In genomic region chr1:19373206-19374126, GRCh38 we compare ENCODE assay signal across 17 cellular contexts.
A peak's percentile ranks its signal among the peaks of the same experiment; 100 is the strongest.
DNase-seq lines count a peak whose midpoint lies in the region; ATAC-seq and TF ChIP-seq lines count a peak whose summit lies in the region.
"Had no signal": no experiment of that assay in that cellular context is flagged by ENCODE, and none has a peak within 500 bp of the region (broad histone marks: within the 10 kb centered on the region; RNA-seq: fewer than 3 reads in every experiment).

No MANE protein-coding gene starts in this region.

- POLR2A ChIA-PET in WTC11 (lab: Charles Lee): no interaction called here

- CTCF ChIA-PET in WTC11 (lab: Charles Lee): interaction anchor here (0.7 to 2.6 kb wide), 35 partner anchors 7 to 342 kb away, joined by 3 to 21 read pairs (median 6); partner anchors contain the start of gene NBL1

- no peak overlapping the region for H3K4me3 Mint-ChIP-seq in activated T-cell treated with anti-CD3 and anti-CD28 coated beads, Interleukin-2, amount 50 U/mL, for 72 hours
- H3K4me3 Mint-ChIP-seq in WTC11: no peak overlapping the region
- no peak overlapping the region for H3K4me3 Mint-ChIP-seq in stimulated activated memory B cell treated with anti-CD40 and anti-IgM and Interleukin-4, amounts not matched to agents 10 μg/mL and 1 μg/mL and 100 μg/mL, for 72 hours
- H3K4me3 Mint-ChIP-seq in activated T-helper 2 cell treated with anti-CD3 and anti-CD28 coated beads, Interferon-gamma antibody, Interleukin-2, Interleukin-4, amounts not matched to agents 10 μg/mL and 5 μg/mL and 100 μg/mL, durations not matched to agents 14 hours and 24 hours and 36 hours (ENCODE audit: low read depth): no peak overlapping the region

- H3K36me3 Mint-ChIP-seq in activated T-cell treated with anti-CD3 and anti-CD28 coated beads, Interleukin-2, amount 50 U/mL, for 72 hours (ENCODE audit: insufficient read depth in 2 of 2): peaks cover 8 to 17% of the 10 kb centered on the region in 2 donors
- peaks cover 22% of the 10 kb centered on the region for H3K36me3 Mint-ChIP-seq in WTC11
- H3K36me3 Mint-ChIP-seq in stimulated activated memory B cell treated with anti-CD40 and anti-IgM and Interleukin-4, amounts not matched to agents 10 μg/mL and 1 μg/mL and 100 μg/mL, for 72 hours: peaks cover 40% of the 10 kb centered on the region
- peaks cover 43% of the 10 kb centered on the region for H3K36me3 Mint-ChIP-seq in activated T-helper 2 cell treated with anti-CD3 and anti-CD28 coated beads, Interferon-gamma antibody, Interleukin-2, Interleukin-4, amounts not matched to agents 10 μg/mL and 5 μg/mL and 100 μg/mL, durations not matched to agents 14 hours and 24 hours and 36 hours (ENCODE audit: low read depth)

- DNase-seq in activated T-cell treated with anti-CD3 and anti-CD28 coated beads, Interleukin-2, amount 50 U/mL, for 72 hours: no peak
- no peak for DNase-seq in activated T-cell treated with anti-CD3 and anti-CD28 coated beads for 4 hours
- DNase-seq in WTC11 (ENCODE audit: low spot score): no peak
- DNase-seq in fibroblast of villous mesenchyme (ENCODE audit: low read depth): peak; percentile 36
- no peak for DNase-seq in stimulated activated CD4-positive, alpha-beta T cell treated with anti-CD3 and anti-CD28 coated beads, Interleukin-4, amount 100 ng/mL, for 24 hours
- no peak for DNase-seq in activated T-helper 2 cell treated with anti-CD3 and anti-CD28 coated beads, Interferon-gamma antibody, Interleukin-2, Interleukin-4, amounts not matched to agents 10 μg/mL and 5 μg/mL and 100 μg/mL, durations not matched to agents 14 hours and 24 hours and 36 hours (ENCODE audit: low spot score)
- DNase-seq: activated CD4-positive, CD25-positive, alpha-beta regulatory T cell; amygdala; head of caudate nucleus; NCI-H187; NCI-H446 treated with DMSO at 0.1 percent for 48 hours; SIG-M5; T-helper 2 cell; trophoblast cell had no signal

- no peak overlapping the region for H3K4me3 ChIP-seq in fibroblast of villous mesenchyme (ENCODE audit: low read depth, low read length)
- H3K4me3 ChIP-seq: ovary had no signal

- intact Hi-C loops in activated T-helper 2 cell treated with anti-CD3 and anti-CD28 coated beads, Interferon-gamma antibody, Interleukin-2, Interleukin-4, amounts not matched to agents 10 μg/mL and 5 μg/mL and 100 μg/mL, durations not matched to agents 14 hours and 24 hours and 36 hours (cut with micrococcal nuclease): no loop called here

- peak overlapping the region; percentile 42 for H3K27ac Mint-ChIP-seq in activated T-cell treated with anti-CD3 and anti-CD28 coated beads, Interleukin-2, amount 50 U/mL, for 72 hours
- H3K27ac Mint-ChIP-seq in WTC11: no peak overlapping the region
- H3K27ac Mint-ChIP-seq in stimulated activated memory B cell treated with anti-CD40 and anti-IgM and Interleukin-4, amounts not matched to agents 10 μg/mL and 1 μg/mL and 100 μg/mL, for 72 hours: peak overlapping the region; percentile 9
- no peak overlapping the region for H3K27ac Mint-ChIP-seq in activated T-helper 2 cell treated with anti-CD3 and anti-CD28 coated beads, Interferon-gamma antibody, Interleukin-2, Interleukin-4, amounts not matched to agents 10 μg/mL and 5 μg/mL and 100 μg/mL, durations not matched to agents 14 hours and 24 hours and 36 hours

- no peak for ATAC-seq in activated T-cell treated with anti-CD3 and anti-CD28 coated beads, Interleukin-2, amount 50 U/mL, for 72 hours (replicated peaks in 1 of 2)
- ATAC-seq in WTC11: no peak
- ATAC-seq in stimulated activated memory B cell treated with anti-CD40 and anti-IgM and Interleukin-4, amounts not matched to agents 10 μg/mL and 1 μg/mL and 100 μg/mL, for 72 hours: no peak
- no peak for ATAC-seq in GM21381 (IDR thresholded peaks at IDR 0.05; ENCODE audit: unreplicated experiment)

- H3K4me1 Mint-ChIP-seq in activated T-cell treated with anti-CD3 and anti-CD28 coated beads, Interleukin-2, amount 50 U/mL, for 72 hours (ENCODE audit: low read depth): peaks cover 32% of the 10 kb centered on the region
- no peaks in the 10 kb centered on the region for H3K4me1 Mint-ChIP-seq in WTC11
- no peaks in the 10 kb centered on the region for H3K4me1 Mint-ChIP-seq in stimulated activated memory B cell treated with anti-CD40 and anti-IgM and Interleukin-4, amounts not matched to agents 10 μg/mL and 1 μg/mL and 100 μg/mL, for 72 hours
- H3K4me1 Mint-ChIP-seq in activated T-helper 2 cell treated with anti-CD3 and anti-CD28 coated beads, Interferon-gamma antibody, Interleukin-2, Interleukin-4, amounts not matched to agents 10 μg/mL and 5 μg/mL and 100 μg/mL, durations not matched to agents 14 hours and 24 hours and 36 hours (ENCODE audit: low read depth): peaks cover 8% of the 10 kb centered on the region

- H3K27me3 Mint-ChIP-seq in activated T-cell treated with anti-CD3 and anti-CD28 coated beads, Interleukin-2, amount 50 U/mL, for 72 hours (ENCODE audit: low read depth): no peaks in the 10 kb centered on the region
- H3K27me3 Mint-ChIP-seq in WTC11 (ENCODE audit: low read depth): no peaks in the 10 kb centered on the region
- no peaks in the 10 kb centered on the region for H3K27me3 Mint-ChIP-seq in stimulated activated memory B cell treated with anti-CD40 and anti-IgM and Interleukin-4, amounts not matched to agents 10 μg/mL and 1 μg/mL and 100 μg/mL, for 72 hours
- no peaks in the 10 kb centered on the region for H3K27me3 Mint-ChIP-seq in activated T-helper 2 cell treated with anti-CD3 and anti-CD28 coated beads, Interferon-gamma antibody, Interleukin-2, Interleukin-4, amounts not matched to agents 10 μg/mL and 5 μg/mL and 100 μg/mL, durations not matched to agents 14 hours and 24 hours and 36 hours (ENCODE audit: low read depth)

- no peaks in the 10 kb centered on the region for H3K9me3 Mint-ChIP-seq in activated T-cell treated with anti-CD3 and anti-CD28 coated beads, Interleukin-2, amount 50 U/mL, for 72 hours
- H3K9me3 Mint-ChIP-seq in WTC11: no peaks in the 10 kb centered on the region
- H3K9me3 Mint-ChIP-seq in stimulated activated memory B cell treated with anti-CD40 and anti-IgM and Interleukin-4, amounts not matched to agents 10 μg/mL and 1 μg/mL and 100 μg/mL, for 72 hours: no peaks in the 10 kb centered on the region
- no peaks in the 10 kb centered on the region for H3K9me3 Mint-ChIP-seq in activated T-helper 2 cell treated with anti-CD3 and anti-CD28 coated beads, Interferon-gamma antibody, Interleukin-2, Interleukin-4, amounts not matched to agents 10 μg/mL and 5 μg/mL and 100 μg/mL, durations not matched to agents 14 hours and 24 hours and 36 hours

- TF ChIP-seq CTCF in WTC11 (IDR thresholded peaks at IDR 0.05): no peak
- TF ChIP-seq CTCF in fibroblast of villous mesenchyme (IDR thresholded peaks at IDR 0.05; ENCODE audit: insufficient read depth, low read depth, low read length): no peak

TF ChIP-seq in WTC11, 78 proteins besides CTCF, POLR2A, EP300 and RAD21:
- TF ChIP-seq ZNF121 (CRISPR knock-in tag; IDR thresholded peaks at IDR 0.05) (0 out of 2 replicates have a peak, but pooled peaks have one; percentile 6), FOXP4 (CRISPR knock-in tag; IDR thresholded peaks at IDR 0.05) (no peak)

Comparison
In these comparisons a context has a peak if more than half of its experiments do, and no peak if none do; other contexts are left out.
1. H3K27ac Mint-ChIP-seq: peak in activated T-cell treated with anti-CD3 and anti-CD28 coated beads, Interleukin-2, amount 50 U/mL, for 72 hours (single experiment) and stimulated activated memory B cell treated with anti-CD40 and anti-IgM and Interleukin-4, amounts not matched to agents 10 μg/mL and 1 μg/mL and 100 μg/mL, for 72 hours (single experiment); none in WTC11 (single experiment) and activated T-helper 2 cell treated with anti-CD3 and anti-CD28 coated beads, Interferon-gamma antibody, Interleukin-2, Interleukin-4, amounts not matched to agents 10 μg/mL and 5 μg/mL and 100 μg/mL, durations not matched to agents 14 hours and 24 hours and 36 hours (single experiment).